Comparison of ENCODE assay signal across 16 cellular contexts in the genomic region with DNA sequence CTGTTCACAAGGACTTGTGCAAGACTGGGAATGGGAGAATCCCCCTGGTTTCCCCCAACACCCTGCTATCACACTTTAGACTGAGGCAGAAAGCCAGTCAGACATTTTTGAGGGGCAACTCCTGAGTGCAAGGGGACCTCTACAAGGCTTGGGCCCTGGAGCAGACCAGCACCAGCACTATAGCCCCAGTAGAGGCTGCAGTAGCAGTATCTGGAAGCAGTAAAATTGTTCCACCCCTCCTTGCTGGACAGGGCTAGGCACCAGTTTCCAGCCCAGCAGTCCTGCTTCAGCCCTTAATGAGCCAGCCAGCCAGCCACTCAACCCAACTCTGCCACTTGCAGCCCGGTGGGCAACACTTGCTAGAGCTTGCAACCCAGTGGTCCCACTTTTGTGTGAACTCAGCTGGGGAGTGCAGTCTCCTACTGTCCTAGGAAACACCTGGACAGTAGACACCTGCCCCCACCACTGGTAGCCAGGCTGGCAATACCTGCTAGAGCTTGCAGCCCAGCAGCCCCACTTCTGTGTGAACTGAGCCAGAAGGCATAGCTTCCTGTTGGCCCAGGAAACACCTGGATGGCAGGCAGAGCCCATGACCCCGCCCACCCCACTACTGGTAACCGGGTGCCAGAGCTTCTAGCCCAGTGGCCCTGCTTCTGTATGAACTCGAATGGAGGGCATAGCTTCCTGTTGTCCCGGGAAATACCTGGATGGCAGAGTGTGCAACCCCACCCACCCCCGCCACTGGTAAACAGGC.
DNase-seq lines count a peak whose midpoint lies in the region; ATAC-seq and TF ChIP-seq lines count a peak whose summit lies in the region.
"Had no signal": no experiment of that assay in that cellular context is flagged by ENCODE, and none has a peak within 500 bp of the region (broad histone marks: within the 10 kb centered on the region; RNA-seq: fewer than 3 reads in every experiment).

No MANE protein-coding gene starts in this region.

- CTCF ChIA-PET in Panc1 (lab: Charles Lee) = no interaction called here

- H3K36me3 Mint-ChIP-seq in natural killer cell treated with Interleukin-12 subunit alpha and Interleukin-12 subunit beta and Interleukin-15 and Interleukin-18, amount 100 ng/mL, for 72 hours = no peaks in the 10 kb centered on the region
- H3K36me3 Mint-ChIP-seq in natural killer cell = no peaks in the 10 kb centered on the region
- H3K36me3 Mint-ChIP-seq: CD14-positive monocyte had no signal

- BruUV-seq in Panc1 (replicated peaks; lab: Mats Ljungman, UMichigan) = no TSS peak

- in situ Hi-C loops in Panc1 (cut with HindIII; ENCODE audit: low pct_unique_long_range_greater_than_20kb, low sequenced_read_pairs) = no loop called here

- H3K4me3 ChIP-seq in Panc1 (ENCODE audit: low read depth in 2 of 2, low read length in 2 of 2) (no peak overlapping the region), thyroid gland (replicated peaks in 1 of 3) (no peak overlapping the region)
- H3K4me3 ChIP-seq: suprapubic skin had no signal

- no peak for DNase-seq in natural killer cell treated with Interleukin-12 subunit alpha and Interleukin-12 subunit beta and Interleukin-15 and Interleukin-18, amount 100 ng/mL, for 72 hours (ENCODE audit: low spot score)
- DNase-seq in natural killer cell (no peak), Panc1 (ENCODE audit: low read depth, low spot score) (no peak), foreskin keratinocyte (no peak), thyroid gland (peak; percentile 1 to 3), DMS 273 treated with DMSO at 0.1 percent for 48 hours (lab: John Stamatoyannopoulos, UW) (no peak), activated gamma-delta T cell (lab: John Stamatoyannopoulos, UW) (no peak), occipital lobe (lab: John Stamatoyannopoulos, UW) (no peak)
- DNase-seq: activated CD4-positive, alpha-beta T cell treated with anti-CD3 and anti-CD28 coated beads, Interleukin-2, amount 50 U/mL, for 1 hour; amygdala; caudate nucleus; midbrain; NCI-H1436 had no signal

- H3K4me3 Mint-ChIP-seq in natural killer cell treated with Interleukin-12 subunit alpha and Interleukin-12 subunit beta and Interleukin-15 and Interleukin-18, amount 100 ng/mL, for 72 hours = no peak overlapping the region
- H3K4me3 Mint-ChIP-seq in natural killer cell = no peak overlapping the region
- H3K4me3 Mint-ChIP-seq: CD14-positive monocyte had no signal

- no peak for TF ChIP-seq POLR2A in thyroid gland (IDR thresholded peaks at IDR 0.05)

- intact Hi-C loops in natural killer cell (cut with micrococcal nuclease) (no loop called here), Panc1 (cut with micrococcal nuclease; ENCODE audit: unreplicated experiment) (no loop called here), thyroid gland (cut with DNase I) (no loop called here)

- TF ChIP-seq CTCF in natural killer cell (IDR thresholded peaks at IDR 0.05) (no peak), Panc1 (IDR thresholded peaks at IDR 0.05) (no peak), foreskin keratinocyte (conservative IDR thresholded peaks at IDR 0.05) (no peak), thyroid gland (IDR thresholded peaks at IDR 0.05) (no peak)

- H3K27ac Mint-ChIP-seq in natural killer cell treated with Interleukin-12 subunit alpha and Interleukin-12 subunit beta and Interleukin-15 and Interleukin-18, amount 100 ng/mL, for 72 hours = no peak overlapping the region
- no peak overlapping the region for H3K27ac Mint-ChIP-seq in natural killer cell
- H3K27ac Mint-ChIP-seq: CD14-positive monocyte had no signal

- peaks cover 3 to 34% of the 10 kb centered on the region in 2 donors for H3K27me3 Mint-ChIP-seq in natural killer cell treated with Interleukin-12 subunit alpha and Interleukin-12 subunit beta and Interleukin-15 and Interleukin-18, amount 100 ng/mL, for 72 hours
- peaks cover 3 to 12% of the 10 kb centered on the region in 2 donors for H3K27me3 Mint-ChIP-seq in natural killer cell (ENCODE audit: low read depth in 2 of 2)

- ATAC-seq in natural killer cell treated with Interleukin-12 subunit alpha and Interleukin-12 subunit beta and Interleukin-15 and Interleukin-18, amount 100 ng/mL, for 72 hours = peak; percentile 17 to 40
- ATAC-seq in natural killer cell (no peak), Panc1 (peak; percentile 58), foreskin keratinocyte (peak; percentile 48)
- ATAC-seq: left lobe of liver had no signal

- H3K4me1 Mint-ChIP-seq in natural killer cell treated with Interleukin-12 subunit alpha and Interleukin-12 subunit beta and Interleukin-15 and Interleukin-18, amount 100 ng/mL, for 72 hours (ENCODE audit: low read depth in 2 of 2) = no peaks in the 10 kb centered on the region
- H3K4me1 Mint-ChIP-seq in natural killer cell = no peaks in the 10 kb centered on the region

- H3K36me3 ChIP-seq in Panc1 (ENCODE audit: control insufficient read depth, insufficient read depth, low read length) (no peaks in the 10 kb centered on the region), thyroid gland (no peaks in the 10 kb centered on the region)
- H3K36me3 ChIP-seq: suprapubic skin had no signal

- H3K9me3 ChIP-seq in Panc1 (ENCODE audit: control insufficient read depth, insufficient read depth, low read depth, low read length) (peaks cover 5% of the 10 kb centered on the region; the same call in 1 of the 2 replicates), thyroid gland (no peaks in the 10 kb centered on the region)
- H3K9me3 ChIP-seq: suprapubic skin had no signal

- H3K27ac ChIP-seq in Panc1 (ENCODE audit: low read length) (no peak overlapping the region), foreskin keratinocyte (no peak overlapping the region), thyroid gland (no peak overlapping the region)
- H3K27ac ChIP-seq: suprapubic skin had no signal

- H3K27me3 ChIP-seq in Panc1 (ENCODE audit: control insufficient read depth, insufficient read depth, low read length) = no peaks in the 10 kb centered on the region
- no peaks in the 10 kb centered on the region for H3K27me3 ChIP-seq in foreskin keratinocyte
- no peaks in the 10 kb centered on the region for H3K27me3 ChIP-seq in thyroid gland
- H3K27me3 ChIP-seq: suprapubic skin had no signal

- 68 to 83% methylated on average over 2 to 4 of the region's 6 CpGs for WGBS in thyroid gland, 2 donors

- POLR2A ChIA-PET in Panc1 (lab: Charles Lee) = interaction anchor here (0.6 kb wide), 1 partner anchor 139 kb away, joined by 3 read pairs; a partner anchor contains a TSS

- H3K4me1 ChIP-seq in Panc1 (ENCODE audit: control insufficient read depth, insufficient read depth, low read length) (no peaks in the 10 kb centered on the region), foreskin keratinocyte (no peaks in the 10 kb centered on the region), thyroid gland (no peaks in the 10 kb centered on the region)
- H3K4me1 ChIP-seq: suprapubic skin had no signal

- peaks cover 2% of the 10 kb centered on the region for H3K9me3 Mint-ChIP-seq in natural killer cell treated with Interleukin-12 subunit alpha and Interleukin-12 subunit beta and Interleukin-15 and Interleukin-18, amount 100 ng/mL, for 72 hours
- H3K9me3 Mint-ChIP-seq in natural killer cell = peaks cover 3 to 7% of the 10 kb centered on the region in 2 donors

Comparison
In these comparisons a context has a peak if more than half of its experiments do, and no peak if none do; other contexts are left out.
1. ATAC-seq: peak in natural killer cell treated with Interleukin-12 subunit alpha and Interleukin-12 subunit beta and Interleukin-15 and Interleukin-18, amount 100 ng/mL, for 72 hours (2 of 2), Panc1 (single experiment) and foreskin keratinocyte (single experiment); none in natural killer cell (0 of 3).
2. DNase-seq: peak in thyroid gland (2 of 2); none in natural killer cell treated with Interleukin-12 subunit alpha and Interleukin-12 subunit beta and Interleukin-15 and Interleukin-18, amount 100 ng/mL, for 72 hours (single experiment), natural killer cell (single experiment), Panc1 (single experiment), foreskin keratinocyte (0 of 2), DMS 273 treated with DMSO at 0.1 percent for 48 hours (single experiment), activated gamma-delta T cell (single experiment) and occipital lobe (single experiment).